Comparison of ENCODE assay signal across 1 cellular context in genomic region chr9:33506626-33507370, GRCh38.
A peak's percentile ranks its signal among the peaks of the same experiment; 100 is the strongest.
TF ChIP-seq lines count a peak whose summit lies in the region.

No MANE protein-coding gene starts in this region.

TF ChIP-seq in HepG2, 621 proteins besides CTCF, POLR2A, EP300 and RAD21:
- peak; percentile 58; the same call in 1 of the 2 replicates for TF ChIP-seq BHLHE40 (IDR thresholded peaks at IDR 0.05; ENCODE audit: low read length)
- no peak for TF ChIP-seq ZBTB38 (CRISPR knock-in tag; IDR thresholded peaks at IDR 0.05)
- TF ChIP-seq FOSL2 (CRISPR knock-in tag; IDR thresholded peaks at IDR 0.05): peak; percentile 50; the same call in 1 of the 2 replicates
